9 cellular contexts compared by ENCODE assay signal in the genomic region with DNA sequence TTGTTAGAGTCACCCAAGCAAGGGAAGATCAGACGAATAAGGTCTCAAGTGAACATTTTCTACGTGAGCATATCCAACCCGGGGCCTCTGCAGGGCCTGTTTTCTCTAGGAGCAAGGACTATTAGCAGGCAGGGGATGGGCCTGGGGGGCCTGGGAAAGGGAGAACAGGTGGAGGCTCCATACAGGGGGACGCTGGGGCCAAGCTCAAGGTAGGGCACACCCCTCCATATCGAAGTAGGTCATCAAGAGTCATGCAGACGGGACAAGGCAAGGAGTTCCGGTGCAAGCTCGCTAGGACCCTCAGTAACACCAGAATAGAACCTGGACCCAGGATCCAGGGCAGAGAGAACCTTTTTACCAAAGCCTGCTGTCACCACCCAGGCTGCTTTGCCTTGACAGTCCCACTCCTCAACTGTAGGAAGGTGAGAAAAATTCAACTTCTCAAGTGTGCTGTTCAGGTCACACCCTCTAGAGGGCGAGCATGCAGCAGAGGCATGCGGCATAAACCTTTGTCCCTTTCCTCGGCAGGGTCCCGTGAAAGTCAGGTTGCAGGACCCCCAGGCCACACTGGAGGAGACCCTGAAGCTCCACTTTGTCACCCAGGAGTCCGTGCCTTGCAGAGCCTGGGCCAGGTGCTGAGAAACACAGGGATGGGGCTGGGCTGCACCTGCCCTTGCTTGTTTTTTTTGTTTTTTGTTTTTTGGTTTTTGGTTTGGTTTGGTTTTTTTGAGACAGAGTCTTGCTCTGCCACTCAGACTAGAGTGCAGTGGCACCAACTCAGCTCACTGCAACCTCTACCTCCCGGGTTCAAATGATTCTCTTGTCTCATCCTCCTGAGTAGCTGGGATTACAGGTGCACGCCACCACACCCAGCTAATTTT. TPM values are rescaled to one million over a fixed set of nuclear protein-coding genes. Genes with fewer than 3 reads are reported as not detected.
DNase-seq lines count a peak whose midpoint lies in the region; ATAC-seq, FAIRE-seq and TF ChIP-seq lines count a peak whose summit lies in the region.
"Had no signal": no experiment of that assay in that cellular context is flagged by ENCODE, and none has a peak within 500 bp of the region (broad histone marks: within the 10 kb centered on the region; RNA-seq: fewer than 3 reads in every experiment).

No MANE protein-coding gene starts in this region.

- no peaks in the 10 kb centered on the region for H3K9me2 ChIP-seq in HCT116 (ENCODE audit: insufficient read depth)

- no TSS peak for BruUV-seq in HCT116 (replicated peaks; lab: Mats Ljungman, UMichigan)

- FAIRE-seq in urothelium cell line (lab: Jason Lieb, UNC), result no peak

- H3K36me3 ChIP-seq in HCT116 (ENCODE audit: control insufficient read depth in 1 of 2, insufficient read depth in 2 of 2, low read length in 2 of 2), result no peaks in the 10 kb centered on the region

- CTCF ChIA-PET in HCT116 (lab: Charles Lee), result interaction anchor here (0.8 kb wide), 1 partner anchor 8 kb away, joined by 3 read pairs; a partner anchor contains a TSS

- RAD21 ChIA-PET in HCT116 (lab: Charles Lee; ENCODE audit: low non-redundant PET in 1 of 2, low total read pairs in 2 of 2, uncharacterized antibody in 2 of 2, unreplicated experiment in 2 of 2), result interaction anchor here in 1 of 2 experiments (0.6 kb wide), 1 partner anchor 29 kb away, joined by 3 read pairs; no protein-coding TSS in a partner anchor

- TF ChIP-seq CTCF in HCT116 (IDR thresholded peaks at IDR 0.05 in 2 of 3, conservative IDR thresholded peaks at IDR 0.05 in 1 of 3; ENCODE audit: borderline replicate concordance in 1 of 3, insufficient read depth in 1 of 3, low read depth in 2 of 3, low read length in 2 of 3) (peak; percentile 61 to 68 (median 67)), VCaP (conservative IDR thresholded peaks at IDR 0.05) (peak; percentile 89)

- peak; percentile 63 for DNase-seq in CD1c-positive myeloid dendritic cell (ENCODE audit: extremely low spot score)
- DNase-seq in HCT116 (ENCODE audit: low read depth, low spot score), result no peak
- DNase-seq in central memory CD4-positive, alpha-beta T cell, result peak; percentile 23
- DNase-seq in myocyte (ENCODE audit: low read depth), result peak; percentile 41
- peak; percentile 59 for DNase-seq in urothelium cell line (ENCODE audit: low spot score)
- no peak for DNase-seq in DMS153 treated with DMSO at 0.1 percent for 48 hours (lab: John Stamatoyannopoulos, UW; ENCODE audit: unreplicated experiment)

- TF ChIP-seq RAD21 in HCT116 (IDR thresholded peaks at IDR 0.05; ENCODE audit: low read depth), result peak; percentile 70

- peak overlapping the region; percentile 37; the same call in 1 of the 2 replicates for H3K4me2 ChIP-seq in HCT116 (ENCODE audit: low read length)

- no peaks in the 10 kb centered on the region for H3K9me3 ChIP-seq in HCT116 (ENCODE audit: control insufficient read depth in 1 of 2, insufficient read depth in 1 of 2, low read depth in 1 of 2, low read length in 2 of 2)

- no peaks in the 10 kb centered on the region for H3K79me2 ChIP-seq in HCT116 (ENCODE audit: insufficient read depth, low read length)

- H3K9ac ChIP-seq in HCT116 (ENCODE audit: low read length), result no peak overlapping the region

- POLR2A ChIA-PET in HCT116 (lab: Charles Lee), result no interaction called here

- H2AFZ ChIP-seq in HCT116 (ENCODE audit: low read depth, low read length, poor library complexity, severe bottlenecking), result no peak overlapping the region

- ATAC-seq in HCT116 (peak; percentile 79), HG03571 (IDR thresholded peaks at IDR 0.05; ENCODE audit: unreplicated experiment) (no peak)

- no peak overlapping the region for H3K4me3 ChIP-seq in HCT116 (replicated peaks in 1 of 2; ENCODE audit: low read depth in 1 of 2, low read length in 2 of 2)

- no peaks in the 10 kb centered on the region for H3K27me3 ChIP-seq in HCT116 (ENCODE audit: insufficient read depth, low read length)

- no peaks in the 10 kb centered on the region for H3K4me1 ChIP-seq in HCT116 (ENCODE audit: control insufficient read depth in 1 of 2, insufficient read depth in 2 of 2, low read length in 2 of 2)

- intact Hi-C loops in HCT116 (cut with micrococcal nuclease), result no loop called here

- H3K27ac ChIP-seq in HCT116 (ENCODE audit: low read depth, low read length) (no peak overlapping the region), VCaP (no peak overlapping the region)

- no peaks in the 10 kb centered on the region for H4K20me1 ChIP-seq in HCT116 (ENCODE audit: insufficient read depth)

- TF ChIP-seq POLR2A in HCT116 (IDR thresholded peaks at IDR 0.05; ENCODE audit: borderline replicate concordance, extremely low read depth, insufficient read depth, insufficient read length), result no peak

TF ChIP-seq in HCT116, 20 proteins besides CTCF, POLR2A, EP300 and RAD21:
- TF ChIP-seq TCF7L2 (IDR thresholded peaks at IDR 0.05; ENCODE audit: borderline replicate concordance, extremely low read depth, insufficient read depth, insufficient read length), result no peak
- TF ChIP-seq POLR2AphosphoS5 (IDR thresholded peaks at IDR 0.05; ENCODE audit: low read depth, low read length), result no peak
- TF ChIP-seq, protein P1, sequence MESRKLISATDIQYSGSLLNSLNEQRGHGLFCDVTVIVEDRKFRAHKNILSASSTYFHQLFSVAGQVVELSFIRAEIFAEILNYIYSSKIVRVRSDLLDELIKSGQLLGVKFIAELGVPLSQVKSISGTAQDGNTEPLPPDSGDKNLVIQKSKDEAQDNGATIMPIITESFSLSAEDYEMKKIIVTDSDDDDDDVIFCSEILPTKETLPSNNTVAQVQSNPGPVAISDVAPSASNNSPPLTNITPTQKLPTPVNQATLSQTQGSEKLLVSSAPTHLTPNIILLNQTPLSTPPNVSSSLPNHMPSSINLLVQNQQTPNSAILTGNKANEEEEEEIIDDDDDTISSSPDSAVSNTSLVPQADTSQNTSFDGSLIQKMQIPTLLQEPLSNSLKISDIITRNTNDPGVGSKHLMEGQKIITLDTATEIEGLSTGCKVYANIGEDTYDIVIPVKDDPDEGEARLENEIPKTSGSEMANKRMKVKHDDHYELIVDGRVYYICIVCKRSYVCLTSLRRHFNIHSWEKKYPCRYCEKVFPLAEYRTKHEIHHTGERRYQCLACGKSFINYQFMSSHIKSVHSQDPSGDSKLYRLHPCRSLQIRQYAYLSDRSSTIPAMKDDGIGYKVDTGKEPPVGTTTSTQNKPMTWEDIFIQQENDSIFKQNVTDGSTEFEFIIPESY (IDR thresholded peaks at IDR 0.05; ENCODE audit: extremely low read depth, insufficient replicate concordance, low read length), result no peak
- no peak for TF ChIP-seq CBX3 (IDR thresholded peaks at IDR 0.05; ENCODE audit: low read depth)
- TF ChIP-seq ELF1 (IDR thresholded peaks at IDR 0.05; ENCODE audit: borderline replicate concordance, low read depth), result no peak
- TF ChIP-seq EZH2phosphoT487 (IDR thresholded peaks at IDR 0.05; ENCODE audit: borderline replicate concordance), result no peak
- TF ChIP-seq SP1 (IDR thresholded peaks at IDR 0.05; ENCODE audit: low read depth), result no peak
- TF ChIP-seq ZFX (IDR thresholded peaks at IDR 0.05), result no peak
- TF ChIP-seq FOSL1 (IDR thresholded peaks at IDR 0.05; ENCODE audit: low read depth), result no peak

RNA-seq across cellular contexts. Expression of a gene that starts 8.6 kb away (rescaled TPM):
- total RNA-seq in HCT116 (2021; ENCODE audit: unreplicated experiment) (10.3 TPM), myocyte (0.21 and 0.24 TPM in 2 replicates)
- polyA plus RNA-seq in HCT116 (2012), result 33.4 and 35.2 TPM in 2 replicates
- polyA plus RNA-seq in myocyte (2012), result 0.18 TPM

RNA-seq across cellular contexts. Expression of a gene that starts 16.1 kb away (rescaled TPM):
- total RNA-seq in HCT116 (2021; ENCODE audit: unreplicated experiment) (not detected), myocyte (not detected in 2 replicates)
- polyA plus RNA-seq in HCT116 (2012), result not detected in 2 replicates
- polyA plus RNA-seq in myocyte (2012), result not detected
- polyA plus RNA-seq: IgD-negative memory B cell had no signal

RNA-seq across cellular contexts. Expression of a gene that starts 40.5 kb away (rescaled TPM):
- 40.2 TPM for total RNA-seq in HCT116 (2021; ENCODE audit: unreplicated experiment)
- polyA plus RNA-seq in HCT116 (2012), result 34.2 and 37.9 TPM in 2 replicates
- total RNA-seq in myocyte, result 5.4 and 6.4 TPM in 2 replicates
- polyA plus RNA-seq in myocyte (2012), result 32.9 TPM

RNA-seq across cellular contexts. Expression of a gene that starts 47.4 kb away (rescaled TPM):
- total RNA-seq in HCT116 (2021; ENCODE audit: unreplicated experiment) (3.3 TPM), myocyte (0.21 TPM in 1 of 2 replicates, not detected in the other)
- 1.1 and 1.8 TPM in 2 replicates for polyA plus RNA-seq in HCT116 (2012)
- 0.32 TPM for polyA plus RNA-seq in myocyte (2012)

Comparison
In these comparisons a context has a peak if more than half of its experiments do, and no peak if none do; other contexts are left out.
1. DNase-seq: peak in CD1c-positive myeloid dendritic cell (single experiment), central memory CD4-positive, alpha-beta T cell (single experiment), myocyte (single experiment) and urothelium cell line (single experiment); none in HCT116 (single experiment) and DMS153 treated with DMSO at 0.1 percent for 48 hours (single experiment).